Comparison of ENCODE assay signal across 1 cellular context in the genomic region with DNA sequence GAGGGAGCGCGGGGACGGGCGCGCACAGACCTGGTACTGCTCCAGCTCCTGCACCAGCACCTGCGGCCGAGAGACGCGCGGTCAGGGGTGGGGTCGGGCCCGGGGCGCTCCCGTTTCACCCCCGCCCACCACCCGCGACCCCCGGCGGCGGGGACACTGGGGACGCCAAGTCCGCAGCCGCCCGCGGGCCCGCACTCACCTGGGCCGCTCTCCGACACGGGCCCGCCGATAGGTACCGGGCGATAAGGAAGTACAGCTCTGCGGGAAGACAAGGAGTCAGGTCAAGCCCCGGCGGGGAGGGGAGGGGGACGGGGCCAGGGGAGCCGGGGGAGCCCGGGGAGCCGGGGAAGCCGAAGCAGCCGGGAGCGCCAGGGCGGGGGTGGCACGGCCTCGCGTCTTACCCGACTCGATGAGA.
TF ChIP-seq lines count a peak whose summit lies in the region.

No MANE protein-coding gene starts in this region.

TF ChIP-seq in liver, 16 proteins besides CTCF, POLR2A, EP300 and RAD21 (continued from another document):
- TF ChIP-seq REST (IDR thresholded peaks at IDR 0.05) (no peak), EGR1 (IDR thresholded peaks at IDR 0.05; ENCODE audit: low read depth in 2 of 2) (no peak), GABPA (IDR thresholded peaks at IDR 0.05 in 1 of 2, conservative IDR thresholded peaks at IDR 0.05 in 1 of 2) (no peak), SP1 (IDR thresholded peaks at IDR 0.05) (no peak), YY1 (IDR thresholded peaks at IDR 0.05) (no peak), HNF4G (IDR thresholded peaks at IDR 0.05) (no peak), NR2F2 (IDR thresholded peaks at IDR 0.05) (no peak), JUND (IDR thresholded peaks at IDR 0.05) (no peak), TAF1 (conservative IDR thresholded peaks at IDR 0.05) (no peak), HNF4A (conservative IDR thresholded peaks at IDR 0.05) (no peak)
- TF ChIP-seq, protein P1, sequence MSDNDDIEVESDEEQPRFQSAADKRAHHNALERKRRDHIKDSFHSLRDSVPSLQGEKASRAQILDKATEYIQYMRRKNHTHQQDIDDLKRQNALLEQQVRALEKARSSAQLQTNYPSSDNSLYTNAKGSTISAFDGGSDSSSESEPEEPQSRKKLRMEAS (IDR thresholded peaks at IDR 0.05), result no peak
